In genomic region chr20:1263853-1264252, GRCh38 we compare ENCODE assay signal across 1 cellular context.
TF ChIP-seq lines count a peak whose summit lies in the region.

No MANE protein-coding gene starts in this region.

TF ChIP-seq in HEK293, 187 proteins besides CTCF, POLR2A, EP300 and RAD21 (continued from another document):
- TF ChIP-seq, protein P1, sequence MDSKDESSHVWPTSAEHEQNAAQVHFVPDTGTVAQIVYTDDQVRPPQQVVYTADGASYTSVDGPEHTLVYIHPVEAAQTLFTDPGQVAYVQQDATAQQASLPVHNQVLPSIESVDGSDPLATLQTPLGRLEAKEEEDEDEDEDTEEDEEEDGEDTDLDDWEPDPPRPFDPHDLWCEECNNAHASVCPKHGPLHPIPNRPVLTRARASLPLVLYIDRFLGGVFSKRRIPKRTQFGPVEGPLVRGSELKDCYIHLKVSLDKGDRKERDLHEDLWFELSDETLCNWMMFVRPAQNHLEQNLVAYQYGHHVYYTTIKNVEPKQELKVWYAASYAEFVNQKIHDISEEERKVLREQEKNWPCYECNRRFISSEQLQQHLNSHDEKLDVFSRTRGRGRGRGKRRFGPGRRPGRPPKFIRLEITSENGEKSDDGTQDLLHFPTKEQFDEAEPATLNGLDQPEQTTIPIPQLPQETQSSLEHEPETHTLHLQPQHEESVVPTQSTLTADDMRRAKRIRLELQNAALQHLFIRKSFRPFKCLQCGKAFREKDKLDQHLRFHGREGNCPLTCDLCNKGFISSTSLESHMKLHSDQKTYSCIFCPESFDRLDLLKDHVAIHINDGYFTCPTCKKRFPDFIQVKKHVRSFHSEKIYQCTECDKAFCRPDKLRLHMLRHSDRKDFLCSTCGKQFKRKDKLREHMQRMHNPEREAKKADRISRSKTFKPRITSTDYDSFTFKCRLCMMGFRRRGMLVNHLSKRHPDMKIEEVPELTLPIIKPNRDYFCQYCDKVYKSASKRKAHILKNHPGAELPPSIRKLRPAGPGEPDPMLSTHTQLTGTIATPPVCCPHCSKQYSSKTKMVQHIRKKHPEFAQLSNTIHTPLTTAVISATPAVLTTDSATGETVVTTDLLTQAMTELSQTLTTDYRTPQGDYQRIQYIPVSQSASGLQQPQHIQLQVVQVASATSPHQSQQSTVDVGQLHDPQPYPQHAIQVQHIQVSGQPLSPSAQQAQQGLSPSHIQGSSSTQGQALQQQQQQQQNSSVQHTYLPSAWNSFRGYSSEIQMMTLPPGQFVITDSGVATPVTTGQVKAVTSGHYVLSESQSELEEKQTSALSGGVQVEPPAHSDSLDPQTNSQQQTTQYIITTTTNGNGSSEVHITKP (tag by site-specific recombination; IDR thresholded peaks at IDR 0.05): peak; percentile 22; the same call in 1 of the 2 replicates
- TF ChIP-seq PRDM4 (tag by site-specific recombination; IDR thresholded peaks at IDR 0.05) (no peak), ZNF335 (tag by site-specific recombination; conservative IDR thresholded peaks at IDR 0.05) (peak; percentile 82)
